ENCODE assay signal across 23 cellular contexts in genomic region chr2:25651066-25651465, GRCh38. TPM values are rescaled to one million over a fixed set of nuclear protein-coding genes. Genes with fewer than 3 reads are reported as not detected.
DNase-seq lines count a peak whose midpoint lies in the region; ATAC-seq and TF ChIP-seq lines count a peak whose summit lies in the region.
"Had no signal": no experiment of that assay in that cellular context is flagged by ENCODE, and none has a peak within 500 bp of the region (broad histone marks: within the 10 kb centered on the region; RNA-seq: fewer than 3 reads in every experiment).

No MANE protein-coding gene starts in this region.

- DNase-seq in EL (peak; percentile 59), adipocyte (ENCODE audit: low read depth) (peak; percentile 36), kidney tubule cell (ENCODE audit: low spot score) (peak; percentile 39), NAMALWA (ENCODE audit: low spot score) (no peak), coronary artery (ENCODE audit: low spot score) (no peak), GM03348 (ENCODE audit: low spot score) (no peak)
- DNase-seq: activated CD4-positive, alpha-beta memory T cell treated with anti-CD3 and anti-CD28 coated beads, Interleukin-2, amount 10 ng/mL, durations not matched to agents 7 days and 5 days; activated gamma-delta T cell; activated naive CD8-positive, alpha-beta T cell treated with anti-CD3 and anti-CD28 coated beads, Interleukin-2, amount 50 U/mL, for 24 hours; activated T-cell treated with anti-CD3 and anti-CD28 coated beads for 4 hours; Calu3; Karpas-422; naive thymus-derived CD4-positive, alpha-beta T cell; NCI-H1092; NCI-H187 treated with DMSO at 0.1 percent for 48 hours; NCI-H748 treated with DMSO at 0.1 percent for 48 hours; ovary; Right ventricle myocardium superior; upper lobe of left lung had no signal

- H3K27ac Mint-ChIP-seq in stimulated activated memory B cell treated with anti-CD40 and anti-IgM and Interleukin-4, amounts not matched to agents 10 μg/mL and 1 μg/mL and 100 μg/mL, for 72 hours, result no peak overlapping the region
- H3K27ac Mint-ChIP-seq: activated CD4-positive, alpha-beta memory T cell treated with anti-CD3 and anti-CD28 coated beads, Interleukin-2, amount 10 ng/mL, durations not matched to agents 7 days and 5 days; activated naive CD8-positive, alpha-beta T cell treated with anti-CD3 and anti-CD28 coated beads, Interleukin-2, amount 50 U/mL, for 24 hours; naive thymus-derived CD4-positive, alpha-beta T cell had no signal

- H3K36me3 Mint-ChIP-seq in stimulated activated memory B cell treated with anti-CD40 and anti-IgM and Interleukin-4, amounts not matched to agents 10 μg/mL and 1 μg/mL and 100 μg/mL, for 72 hours, result peaks cover 29% of the 10 kb centered on the region

- H3K9ac ChIP-seq in adipocyte (ENCODE audit: low read length), result no peak overlapping the region
- H3K9ac ChIP-seq: BLaER1 treated with 17β-estradiol and CSF1 and Interleukin-3, amounts not matched to agents 10 nM and 100 nM had no signal

- peaks cover 6% of the 10 kb centered on the region for H3K4me1 Mint-ChIP-seq in stimulated activated memory B cell treated with anti-CD40 and anti-IgM and Interleukin-4, amounts not matched to agents 10 μg/mL and 1 μg/mL and 100 μg/mL, for 72 hours
- H3K4me1 Mint-ChIP-seq: activated CD4-positive, alpha-beta memory T cell treated with anti-CD3 and anti-CD28 coated beads, Interleukin-2, amount 10 ng/mL, durations not matched to agents 7 days and 5 days; activated naive CD8-positive, alpha-beta T cell treated with anti-CD3 and anti-CD28 coated beads, Interleukin-2, amount 50 U/mL, for 24 hours had no signal

- no peak overlapping the region for H3K27ac ChIP-seq in coronary artery
- H3K27ac ChIP-seq: ovary had no signal

- no peak for TF ChIP-seq CTCF in coronary artery (IDR thresholded peaks at IDR 0.05)

- H3K36me3 ChIP-seq in adipocyte (ENCODE audit: control insufficient read depth, insufficient read depth, low read length, severe bottlenecking), result peaks cover 3% of the 10 kb centered on the region
- H3K36me3 ChIP-seq: ovary, upper lobe of left lung had no signal

- H3K4me3 Mint-ChIP-seq in stimulated activated memory B cell treated with anti-CD40 and anti-IgM and Interleukin-4, amounts not matched to agents 10 μg/mL and 1 μg/mL and 100 μg/mL, for 72 hours, result no peak overlapping the region
- H3K4me3 Mint-ChIP-seq: activated CD4-positive, alpha-beta memory T cell treated with anti-CD3 and anti-CD28 coated beads, Interleukin-2, amount 10 ng/mL, durations not matched to agents 7 days and 5 days; activated naive CD8-positive, alpha-beta T cell treated with anti-CD3 and anti-CD28 coated beads, Interleukin-2, amount 50 U/mL, for 24 hours; naive thymus-derived CD4-positive, alpha-beta T cell had no signal

- no peaks in the 10 kb centered on the region for H3K9me3 ChIP-seq in adipocyte (ENCODE audit: control insufficient read depth, low read length)
- H3K9me3 ChIP-seq: BLaER1 treated with 17β-estradiol and CSF1 and Interleukin-3, amounts not matched to agents 10 nM and 100 nM; ovary; upper lobe of left lung had no signal

- H3K4me3 ChIP-seq in adipocyte (ENCODE audit: low read length) (no peak overlapping the region), coronary artery (no peak overlapping the region)
- H3K4me3 ChIP-seq: BLaER1 treated with 17β-estradiol and CSF1 and Interleukin-3, amounts not matched to agents 10 nM and 100 nM; ovary; upper lobe of left lung had no signal

- peak; percentile 89 for ATAC-seq in esophagus mucosa
- ATAC-seq in stimulated activated memory B cell treated with anti-CD40 and anti-IgM and Interleukin-4, amounts not matched to agents 10 μg/mL and 1 μg/mL and 100 μg/mL, for 72 hours, result no peak
- ATAC-seq: activated naive CD8-positive, alpha-beta T cell treated with anti-CD3 and anti-CD28 coated beads, Interleukin-2, amount 50 U/mL, for 24 hours; naive thymus-derived CD4-positive, alpha-beta T cell; sciatic nerve had no signal

- H3K27me3 Mint-ChIP-seq in stimulated activated memory B cell treated with anti-CD40 and anti-IgM and Interleukin-4, amounts not matched to agents 10 μg/mL and 1 μg/mL and 100 μg/mL, for 72 hours, result no peaks in the 10 kb centered on the region
- H3K27me3 Mint-ChIP-seq: activated CD4-positive, alpha-beta memory T cell treated with anti-CD3 and anti-CD28 coated beads, Interleukin-2, amount 10 ng/mL, durations not matched to agents 7 days and 5 days; activated naive CD8-positive, alpha-beta T cell treated with anti-CD3 and anti-CD28 coated beads, Interleukin-2, amount 50 U/mL, for 24 hours; naive thymus-derived CD4-positive, alpha-beta T cell had no signal

- no peaks in the 10 kb centered on the region for H3K9me3 Mint-ChIP-seq in stimulated activated memory B cell treated with anti-CD40 and anti-IgM and Interleukin-4, amounts not matched to agents 10 μg/mL and 1 μg/mL and 100 μg/mL, for 72 hours
- H3K9me3 Mint-ChIP-seq: activated CD4-positive, alpha-beta memory T cell treated with anti-CD3 and anti-CD28 coated beads, Interleukin-2, amount 10 ng/mL, durations not matched to agents 7 days and 5 days; activated naive CD8-positive, alpha-beta T cell treated with anti-CD3 and anti-CD28 coated beads, Interleukin-2, amount 50 U/mL, for 24 hours; naive thymus-derived CD4-positive, alpha-beta T cell had no signal

- no peaks in the 10 kb centered on the region for H3K4me1 ChIP-seq in adipocyte (ENCODE audit: control insufficient read depth, insufficient read depth, low read length)
- H3K4me1 ChIP-seq: upper lobe of left lung had no signal

- no peaks in the 10 kb centered on the region for H3K27me3 ChIP-seq in adipocyte (replicated peaks; ENCODE audit: control insufficient read depth, insufficient read depth, low read length)
- H3K27me3 ChIP-seq: BLaER1 treated with 17β-estradiol and CSF1 and Interleukin-3, amounts not matched to agents 10 nM and 100 nM; ovary; upper lobe of left lung had no signal

RNA-seq across cellular contexts. Expression of gene DTNB, which starts 22.3 kb away (rescaled TPM):
- 14.6 TPM for total RNA-seq in esophagus mucosa

Comparison
In these comparisons a context has a peak if more than half of its experiments do, and no peak if none do; other contexts are left out.
1. DNase-seq: peak in EL (single experiment), adipocyte (single experiment) and kidney tubule cell (single experiment); none in NAMALWA (single experiment), coronary artery (single experiment) and GM03348 (single experiment).